Comparison of ENCODE assay signal across 8 cellular contexts in the genomic region with DNA sequence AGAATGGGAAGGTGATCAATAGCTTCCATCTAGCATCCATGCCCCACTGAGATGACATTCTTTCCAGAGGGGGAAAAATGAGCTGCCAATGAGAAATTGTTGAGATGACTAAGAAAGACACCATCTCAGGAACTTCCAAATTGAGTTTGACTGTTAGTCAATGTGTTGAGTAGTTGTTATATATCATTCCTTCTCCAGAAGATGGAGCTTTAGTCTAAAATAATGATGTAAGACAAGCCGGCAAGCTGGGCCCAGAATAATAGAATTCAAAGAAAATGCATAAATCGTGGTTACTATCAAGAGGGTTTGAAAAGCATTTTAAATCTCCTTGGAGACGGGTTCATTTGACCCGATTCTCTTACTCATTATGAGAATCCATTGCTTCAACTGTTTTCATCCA.
DNase-seq lines count a peak whose midpoint lies in the region; ATAC-seq lines count a peak whose summit lies in the region.

No MANE protein-coding gene starts in this region.

- no peaks in the 10 kb centered on the region for H3K79me2 ChIP-seq in mesendoderm (ENCODE audit: control insufficient read depth, insufficient read depth, low read length)

- H3K4me2 ChIP-seq in mesendoderm (ENCODE audit: low read length): no peak overlapping the region

- H3K23ac ChIP-seq in mesendoderm (ENCODE audit: low read length): no peak overlapping the region

- no CpG with 5 or more reads among the region's 4 CpGs for WGBS in mesendoderm (ENCODE audit: extremely low coverage, insufficient coverage, low lambda C conversion rate)

- H3K27me3 ChIP-seq in mesendoderm (ENCODE audit: insufficient read depth, low read length, poor library complexity): no peaks in the 10 kb centered on the region

- peak; percentile 11 for DNase-seq in EL
- DNase-seq in Jurkat, Clone E6-1 (ENCODE audit: low read depth, low spot score): peak; percentile 32
- DNase-seq in amniotic epithelial cell (ENCODE audit: low read depth): peak; percentile 24
- peak; percentile 39 for DNase-seq in mesendoderm
- no peak for DNase-seq in NCI-H69 (lab: John Stamatoyannopoulos, UW)
- DNase-seq in NCI-H2029 treated with DMSO at 0.1 percent for 48 hours (lab: John Stamatoyannopoulos, UW): no peak

- ATAC-seq in GM19397 (IDR thresholded peaks at IDR 0.05; ENCODE audit: unreplicated experiment) (no peak), HG03432 (IDR thresholded peaks at IDR 0.05; ENCODE audit: unreplicated experiment) (no peak)

- H4K8ac ChIP-seq in mesendoderm (ENCODE audit: low read depth, low read length): no peak overlapping the region

- no peaks in the 10 kb centered on the region for H3K79me1 ChIP-seq in mesendoderm (ENCODE audit: low read length)

- no peak overlapping the region for H3K18ac ChIP-seq in mesendoderm (ENCODE audit: low read length)

- H2BK5ac ChIP-seq in mesendoderm (ENCODE audit: low read length): no peak overlapping the region

- no peak overlapping the region for H4K5ac ChIP-seq in mesendoderm (ENCODE audit: low read length)

- no peaks in the 10 kb centered on the region for H3K36me3 ChIP-seq in mesendoderm (ENCODE audit: control insufficient read depth, insufficient read depth, low read length)

- no peak overlapping the region for H2BK15ac ChIP-seq in mesendoderm (replicated peaks; ENCODE audit: low read depth)

- no peak overlapping the region for H3K4ac ChIP-seq in mesendoderm (ENCODE audit: low read depth, low read length)

- no peaks in the 10 kb centered on the region for H3K4me1 ChIP-seq in mesendoderm (ENCODE audit: control insufficient read depth, low read depth, low read length)

- H3K4me3 ChIP-seq in Jurkat, Clone E6-1 (ENCODE audit: low read length): no peak overlapping the region
- no peak overlapping the region for H3K4me3 ChIP-seq in mesendoderm (ENCODE audit: low read length)

- H3K27ac ChIP-seq in mesendoderm (ENCODE audit: low read depth, low read length): no peak overlapping the region

- no peak overlapping the region for H3K9ac ChIP-seq in mesendoderm (ENCODE audit: low read length)

- no peak overlapping the region for H2AK5ac ChIP-seq in mesendoderm (ENCODE audit: low read length)

- no peak overlapping the region for H3K56ac ChIP-seq in mesendoderm (ENCODE audit: low read length)

- no peak overlapping the region for H2BK120ac ChIP-seq in mesendoderm (ENCODE audit: low read depth, low read length)

Comparison
In these comparisons a context has a peak if more than half of its experiments do, and no peak if none do; other contexts are left out.
1. DNase-seq: peak in EL (single experiment), Jurkat, Clone E6-1 (single experiment), amniotic epithelial cell (single experiment) and mesendoderm (single experiment); none in NCI-H69 (single experiment) and NCI-H2029 treated with DMSO at 0.1 percent for 48 hours (single experiment).